ENCODE assay signal across 1 cellular context in the genomic region with DNA sequence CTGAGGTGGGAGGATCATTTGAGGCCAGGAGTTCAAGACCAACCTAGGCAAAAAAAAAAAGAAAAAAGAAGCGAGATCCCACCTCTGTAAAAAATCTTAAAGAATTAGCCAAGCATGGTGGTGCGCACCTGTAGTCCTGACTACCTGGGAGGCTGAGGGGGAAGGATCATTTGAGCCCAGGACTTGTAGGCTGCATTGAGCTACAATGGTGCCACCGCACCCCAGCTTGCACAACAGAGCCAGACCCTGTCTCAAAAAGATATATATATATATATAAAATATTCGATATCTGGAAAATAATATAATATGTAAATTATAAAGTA.
TF ChIP-seq lines count a peak whose summit lies in the region.

No MANE protein-coding gene starts in this region.

TF ChIP-seq in A549, 52 proteins besides CTCF, POLR2A, EP300 and RAD21 (continued from another document):
- TF ChIP-seq, protein P1, sequence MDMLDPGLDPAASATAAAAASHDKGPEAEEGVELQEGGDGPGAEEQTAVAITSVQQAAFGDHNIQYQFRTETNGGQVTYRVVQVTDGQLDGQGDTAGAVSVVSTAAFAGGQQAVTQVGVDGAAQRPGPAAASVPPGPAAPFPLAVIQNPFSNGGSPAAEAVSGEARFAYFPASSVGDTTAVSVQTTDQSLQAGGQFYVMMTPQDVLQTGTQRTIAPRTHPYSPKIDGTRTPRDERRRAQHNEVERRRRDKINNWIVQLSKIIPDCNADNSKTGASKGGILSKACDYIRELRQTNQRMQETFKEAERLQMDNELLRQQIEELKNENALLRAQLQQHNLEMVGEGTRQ (IDR thresholded peaks at IDR 0.05), result no peak
- no peak for TF ChIP-seq RNF2 (IDR thresholded peaks at IDR 0.05; ENCODE audit: borderline replicate concordance, low read depth)
- no peak for TF ChIP-seq SREBF2 (IDR thresholded peaks at IDR 0.05)
- TF ChIP-seq HOXB13 (CRISPR knock-in tag; IDR thresholded peaks at IDR 0.05; ENCODE audit: low read depth), result no peak
- no peak for TF ChIP-seq RARB (CRISPR knock-in tag; IDR thresholded peaks at IDR 0.05)
- TF ChIP-seq, protein P2, sequence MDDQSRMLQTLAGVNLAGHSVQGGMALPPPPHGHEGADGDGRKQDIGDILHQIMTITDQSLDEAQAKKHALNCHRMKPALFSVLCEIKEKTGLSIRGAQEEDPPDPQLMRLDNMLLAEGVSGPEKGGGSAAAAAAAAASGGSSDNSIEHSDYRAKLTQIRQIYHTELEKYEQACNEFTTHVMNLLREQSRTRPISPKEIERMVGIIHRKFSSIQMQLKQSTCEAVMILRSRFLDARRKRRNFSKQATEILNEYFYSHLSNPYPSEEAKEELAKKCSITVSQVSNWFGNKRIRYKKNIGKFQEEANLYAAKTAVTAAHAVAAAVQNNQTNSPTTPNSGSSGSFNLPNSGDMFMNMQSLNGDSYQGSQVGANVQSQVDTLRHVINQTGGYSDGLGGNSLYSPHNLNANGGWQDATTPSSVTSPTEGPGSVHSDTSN (IDR thresholded peaks at IDR 0.05), result no peak
- TF ChIP-seq RFX5 (IDR thresholded peaks at IDR 0.05), result no peak
- TF ChIP-seq, protein P3, sequence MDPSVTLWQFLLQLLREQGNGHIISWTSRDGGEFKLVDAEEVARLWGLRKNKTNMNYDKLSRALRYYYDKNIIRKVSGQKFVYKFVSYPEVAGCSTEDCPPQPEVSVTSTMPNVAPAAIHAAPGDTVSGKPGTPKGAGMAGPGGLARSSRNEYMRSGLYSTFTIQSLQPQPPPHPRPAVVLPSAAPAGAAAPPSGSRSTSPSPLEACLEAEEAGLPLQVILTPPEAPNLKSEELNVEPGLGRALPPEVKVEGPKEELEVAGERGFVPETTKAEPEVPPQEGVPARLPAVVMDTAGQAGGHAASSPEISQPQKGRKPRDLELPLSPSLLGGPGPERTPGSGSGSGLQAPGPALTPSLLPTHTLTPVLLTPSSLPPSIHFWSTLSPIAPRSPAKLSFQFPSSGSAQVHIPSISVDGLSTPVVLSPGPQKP (IDR thresholded peaks at IDR 0.05; ENCODE audit: low read depth, low read length), result no peak
- TF ChIP-seq SMC3 (IDR thresholded peaks at IDR 0.05), result no peak
- no peak for TF ChIP-seq GATA3 (IDR thresholded peaks at IDR 0.05; ENCODE audit: borderline replicate concordance)
